ENCODE assay signal across 8 cellular contexts in the genomic region with DNA sequence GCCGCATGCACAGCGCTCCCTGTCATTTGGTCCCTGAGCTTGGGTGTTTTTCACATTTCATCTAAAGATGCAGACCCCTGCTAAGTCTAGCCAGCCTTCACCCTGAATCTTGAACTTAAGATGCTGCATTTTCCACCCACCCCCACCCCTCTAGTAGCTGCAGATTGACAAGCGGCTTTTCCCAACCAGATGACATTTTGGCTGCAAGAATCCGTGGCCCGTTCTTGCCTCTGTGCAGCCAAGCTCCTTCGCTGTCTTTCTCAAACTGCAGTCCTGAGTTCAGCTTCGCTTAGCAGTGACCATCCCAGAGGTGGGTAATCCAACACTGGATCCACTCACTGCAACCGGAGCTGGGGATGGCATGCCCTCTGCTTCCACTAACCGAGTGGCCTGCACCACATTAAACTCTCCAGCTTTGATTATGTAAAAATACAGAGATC. TPM values are rescaled to one million over a fixed set of nuclear protein-coding genes. Genes with fewer than 3 reads are reported as not detected.
DNase-seq lines count a peak whose midpoint lies in the region; ATAC-seq and TF ChIP-seq lines count a peak whose summit lies in the region.

No MANE protein-coding gene starts in this region.

- H3K27me3 Mint-ChIP-seq in activated T-cell treated with anti-CD3 and anti-CD28 coated beads, Interleukin-2, amount 50 U/mL, for 72 hours (ENCODE audit: low read depth), result peaks cover 13% of the 10 kb centered on the region

- peak overlapping the region; percentile 5 for H3K27ac Mint-ChIP-seq in activated T-cell treated with anti-CD3 and anti-CD28 coated beads, Interleukin-2, amount 50 U/mL, for 72 hours

- 91 to 96% methylated on average over 9 of the region's 9 CpGs for WGBS in body of pancreas, 2 donors
- WGBS in tibial nerve, 2 donors, result 33 to 36% methylated on average over 9 of the region's 9 CpGs

- H3K4me1 Mint-ChIP-seq in activated T-cell treated with anti-CD3 and anti-CD28 coated beads, Interleukin-2, amount 50 U/mL, for 72 hours (ENCODE audit: low read depth), result peaks cover 23% of the 10 kb centered on the region

- H3K4me1 ChIP-seq in body of pancreas (peaks cover 30% of the 10 kb centered on the region), tibial nerve (peaks cover 0 to 44% (median 17%) of the 10 kb centered on the region in 4 donors)

- no peak for TF ChIP-seq POLR2A in body of pancreas (IDR thresholded peaks at IDR 0.05)
- no peak for TF ChIP-seq POLR2A in tibial nerve (IDR thresholded peaks at IDR 0.05)

- TF ChIP-seq CTCF in body of pancreas (IDR thresholded peaks at IDR 0.05) (no peak), tibial nerve (IDR thresholded peaks at IDR 0.05) (no peak)

- H3K36me3 ChIP-seq in body of pancreas (replicated peaks in 1 of 2; ENCODE audit: insufficient read depth in 1 of 2, low read depth in 2 of 2) (no peaks in the 10 kb centered on the region), tibial nerve (peaks cover 0 to 6% (median 0%) of the 10 kb centered on the region in 3 donors)

- intact Hi-C loops in body of pancreas (cut with DNase I), result no loop called here
- intact Hi-C loops in left colon (cut with DNase I, micrococcal nuclease), result no loop called here

- H3K36me3 Mint-ChIP-seq in activated T-cell treated with anti-CD3 and anti-CD28 coated beads, Interleukin-2, amount 50 U/mL, for 72 hours (ENCODE audit: insufficient read depth in 2 of 2), result no peaks in the 10 kb centered on the region

- no peak for ATAC-seq in activated T-cell treated with anti-CD3 and anti-CD28 coated beads, Interleukin-2, amount 50 U/mL, for 72 hours (replicated peaks in 1 of 2)
- no peak for ATAC-seq in body of pancreas
- no peak for ATAC-seq in left colon
- ATAC-seq in GM18498 (IDR thresholded peaks at IDR 0.05; ENCODE audit: unreplicated experiment), result no peak

- no peak for TF ChIP-seq EP300 in tibial nerve (IDR thresholded peaks at IDR 0.05)

- H3K27ac ChIP-seq in body of pancreas, result peak overlapping the region in 3 of 4 donors; percentile 42 to 65 (median 64)
- H3K27ac ChIP-seq in tibial nerve, result peak overlapping the region; percentile 83 to 93 (median 88)

- H3K4me3 ChIP-seq in body of pancreas, result no peak overlapping the region
- H3K4me3 ChIP-seq in tibial nerve, result peak overlapping the region; percentile 48 to 94 (median 52)

- no peak for DNase-seq in activated T-cell treated with anti-CD3 and anti-CD28 coated beads, Interleukin-2, amount 50 U/mL, for 72 hours
- DNase-seq in activated T-cell treated with anti-CD3 and anti-CD28 coated beads for 4 hours (no peak), body of pancreas (no peak), left colon (peak; percentile 14 to 28), tibial nerve (ENCODE audit: low spot score in 2 of 2) (no peak), hepatic stellate cell (ENCODE audit: low spot score) (no peak), NCI-H774 (lab: John Stamatoyannopoulos, UW) (no peak)

- H3K27me3 ChIP-seq in body of pancreas (no peaks in the 10 kb centered on the region), tibial nerve (no peaks in the 10 kb centered on the region)

- peak overlapping the region; percentile 62 to 69 for H3K4me3 Mint-ChIP-seq in activated T-cell treated with anti-CD3 and anti-CD28 coated beads, Interleukin-2, amount 50 U/mL, for 72 hours

- H3K9me3 ChIP-seq in body of pancreas, result no peaks in the 10 kb centered on the region
- H3K9me3 ChIP-seq in tibial nerve, result no peaks in the 10 kb centered on the region

- H3K9me3 Mint-ChIP-seq in activated T-cell treated with anti-CD3 and anti-CD28 coated beads, Interleukin-2, amount 50 U/mL, for 72 hours, result no peaks in the 10 kb centered on the region

RNA-seq across cellular contexts. Expression of a gene that starts 0.8 kb away (rescaled TPM):
- total RNA-seq in activated T-cell treated with anti-CD3 and anti-CD28 coated beads, Interleukin-2, amount 50 U/mL, for 72 hours, result 10 to 100 TPM; 30.2 to 30.8 TPM
- total RNA-seq in body of pancreas (10 to 100 TPM; 15.2 to 15.6 TPM), left colon (10 to 100 TPM; 13.7 to 17.3 TPM), tibial nerve (10 to 100 TPM; 41.6 to 61.4 (median 46.3) TPM)

Comparison
In these comparisons a context has a peak if more than half of its experiments do, and no peak if none do; other contexts are left out.
1. DNase-seq: peak in left colon (2 of 2); none in activated T-cell treated with anti-CD3 and anti-CD28 coated beads, Interleukin-2, amount 50 U/mL, for 72 hours (0 of 2), activated T-cell treated with anti-CD3 and anti-CD28 coated beads for 4 hours (single experiment), body of pancreas (0 of 4), tibial nerve (0 of 2), hepatic stellate cell (single experiment) and NCI-H774 (single experiment).
2. H3K4me3 ChIP-seq: peak in tibial nerve (4 of 4); none in body of pancreas (0 of 2).